ENCODE assay signal across 8 cellular contexts in genomic region chr15:69059170-69059943, GRCh38. TPM values are rescaled to one million over a fixed set of nuclear protein-coding genes. Genes with fewer than 3 reads are reported as not detected.
DNase-seq lines count a peak whose midpoint lies in the region; ATAC-seq and TF ChIP-seq lines count a peak whose summit lies in the region.

No MANE protein-coding gene starts in this region.

- H3K4me1 Mint-ChIP-seq in activated T-cell treated with anti-CD3 and anti-CD28 coated beads, Interleukin-2, amount 50 U/mL, for 4 hours (ENCODE audit: low read depth), result peaks cover 30% of the 10 kb centered on the region
- peaks cover 8% of the 10 kb centered on the region for H3K4me1 Mint-ChIP-seq in neural progenitor cell

- H3K9me3 ChIP-seq in fibroblast of lung (ENCODE audit: control insufficient read depth, insufficient read depth, low read depth, low read length), result no peaks in the 10 kb centered on the region
- H3K9me3 ChIP-seq in neural progenitor cell (ENCODE audit: low read depth), result no peaks in the 10 kb centered on the region
- no peaks in the 10 kb centered on the region for H3K9me3 ChIP-seq in stomach

- peaks cover 4% of the 10 kb centered on the region for H3K27me3 ChIP-seq in fibroblast of lung (ENCODE audit: control insufficient read depth, insufficient read depth, low read length)
- H3K27me3 ChIP-seq in neural progenitor cell, result peaks cover 8% of the 10 kb centered on the region
- peaks cover 0 to 21% (median 0%) of the 10 kb centered on the region in 3 donors for H3K27me3 ChIP-seq in stomach

- no peaks in the 10 kb centered on the region for H4K20me1 ChIP-seq in fibroblast of lung (ENCODE audit: control insufficient read depth, extremely low read depth, insufficient read depth, low read length)
- H4K20me1 ChIP-seq in neural progenitor cell (ENCODE audit: low read depth), result peaks cover 4% of the 10 kb centered on the region

- ATAC-seq in activated T-cell treated with anti-CD3 and anti-CD28 coated beads, Interleukin-2, amount 50 U/mL, for 4 hours, result peak; percentile 51 to 54
- ATAC-seq in GM21360 (IDR thresholded peaks at IDR 0.05; ENCODE audit: unreplicated experiment), result no peak

- DNase-seq in DMS 273 (lab: John Stamatoyannopoulos, UW; ENCODE audit: unreplicated experiment) (peak; percentile 97), RKO (ENCODE audit: low spot score) (peak; percentile 88), fibroblast of lung (ENCODE audit: low read depth in 2 of 2) (peak; percentile 69 to 89), neural progenitor cell (ENCODE audit: low spot score) (peak; percentile 95), stomach (peak; percentile 92)
- peak; percentile 70 for DNase-seq in activated T-cell treated with anti-CD3 and anti-CD28 coated beads, Interleukin-2, amount 50 U/mL, for 4 hours

- H3K9me3 Mint-ChIP-seq in activated T-cell treated with anti-CD3 and anti-CD28 coated beads, Interleukin-2, amount 50 U/mL, for 4 hours, result no peaks in the 10 kb centered on the region
- H3K9me3 Mint-ChIP-seq in neural progenitor cell, result no peaks in the 10 kb centered on the region

- no peak overlapping the region for H3K27ac ChIP-seq in fibroblast of lung (ENCODE audit: insufficient read depth, low read length)
- H3K27ac ChIP-seq in neural progenitor cell, result no peak overlapping the region
- no peak overlapping the region for H3K27ac ChIP-seq in stomach

- H2AFZ ChIP-seq in fibroblast of lung (ENCODE audit: low read length) (peak overlapping the region; percentile 60), neural progenitor cell (replicated peaks) (no peak overlapping the region)

- H3K4me3 Mint-ChIP-seq in activated T-cell treated with anti-CD3 and anti-CD28 coated beads, Interleukin-2, amount 50 U/mL, for 4 hours, result peak overlapping the region; percentile 31
- no peak overlapping the region for H3K4me3 Mint-ChIP-seq in neural progenitor cell

- no peaks in the 10 kb centered on the region for H3K79me2 ChIP-seq in fibroblast of lung (ENCODE audit: control insufficient read depth, insufficient read depth, low read length)
- H3K79me2 ChIP-seq in neural progenitor cell (ENCODE audit: low read depth), result no peaks in the 10 kb centered on the region

- H3K9ac ChIP-seq in fibroblast of lung (ENCODE audit: insufficient read depth, low read length), result no peak overlapping the region
- no peak overlapping the region for H3K9ac ChIP-seq in neural progenitor cell

- intact Hi-C loops in stomach (cut with DNase I; ENCODE audit: low total_unique reads), result loop anchor here (5.0 to 10.0 kb wide), 2 partner anchors 165 to 333 kb away; no protein-coding TSS in a partner anchor

- H3K36me3 Mint-ChIP-seq in activated T-cell treated with anti-CD3 and anti-CD28 coated beads, Interleukin-2, amount 50 U/mL, for 4 hours (ENCODE audit: insufficient read depth), result no peaks in the 10 kb centered on the region
- H3K36me3 Mint-ChIP-seq in neural progenitor cell, result no peaks in the 10 kb centered on the region

- no peaks in the 10 kb centered on the region for H3F3A ChIP-seq in neural progenitor cell (ENCODE audit: low read depth)

- TF ChIP-seq EP300 in stomach (IDR thresholded peaks at IDR 0.05), result no peak

- H3K4me2 ChIP-seq in fibroblast of lung (ENCODE audit: extremely low read depth, insufficient read depth, low read length), result peak overlapping the region; percentile 51
- H3K4me2 ChIP-seq in neural progenitor cell, result no peak overlapping the region

- WGBS in stomach, 5 donors, result 43 to 48% (median 47%) methylated on average over 19 of the region's 19 CpGs

- peaks cover 10% of the 10 kb centered on the region for H3K27me3 Mint-ChIP-seq in activated T-cell treated with anti-CD3 and anti-CD28 coated beads, Interleukin-2, amount 50 U/mL, for 4 hours (ENCODE audit: low read depth)
- peaks cover 9% of the 10 kb centered on the region for H3K27me3 Mint-ChIP-seq in neural progenitor cell (ENCODE audit: insufficient read depth, low read depth)

- H3K4me1 ChIP-seq in fibroblast of lung (ENCODE audit: control insufficient read depth, extremely low read depth, insufficient read depth, low read length) (peaks cover 3% of the 10 kb centered on the region), neural progenitor cell (no peaks in the 10 kb centered on the region), stomach (peaks cover 0 to 23% (median 9%) of the 10 kb centered on the region in 4 donors)

- no peak for TF ChIP-seq POLR2A in stomach (IDR thresholded peaks at IDR 0.05)

- no peaks in the 10 kb centered on the region for H3K36me3 ChIP-seq in fibroblast of lung (ENCODE audit: control insufficient read depth, insufficient read depth, low read length)
- H3K36me3 ChIP-seq in neural progenitor cell, result no peaks in the 10 kb centered on the region
- H3K36me3 ChIP-seq in stomach, result no peaks in the 10 kb centered on the region

- peak overlapping the region in 1 of 4 experiments; percentile 20 for H3K4me3 ChIP-seq in fibroblast of lung (replicated peaks in 1 of 4; ENCODE audit: control extremely low read depth in 1 of 4, insufficient read depth in 1 of 4, low read depth in 3 of 4, low read length in 4 of 4)
- H3K4me3 ChIP-seq in neural progenitor cell, result no peak overlapping the region
- no peak overlapping the region for H3K4me3 ChIP-seq in stomach

- H3K27ac Mint-ChIP-seq in neural progenitor cell, result no peak overlapping the region

- TF ChIP-seq CTCF in LNCAP (IDR thresholded peaks at IDR 0.05) (peak; percentile 84), fibroblast of lung (conservative IDR thresholded peaks at IDR 0.05 in 1 of 2, IDR thresholded peaks at IDR 0.05 in 1 of 2; ENCODE audit: low read depth in 1 of 2, low read length in 2 of 2) (peak; percentile 77 to 95), neural progenitor cell (IDR thresholded peaks at IDR 0.05) (peak; percentile 97), stomach (IDR thresholded peaks at IDR 0.05) (peak in 5 of 7 experiments; percentile 56 to 93 (median 78))

RNA-seq across cellular contexts. Expression of gene NOX5, which starts 44.9 kb away (rescaled TPM):
- not detected for total RNA-seq in activated T-cell treated with anti-CD3 and anti-CD28 coated beads, Interleukin-2, amount 50 U/mL, for 4 hours
- total RNA-seq in fibroblast of lung (under 0.01 and 0.33 TPM in 2 replicates), neural progenitor cell (ENCODE audit: low replicate concordance) (not detected in 2 replicates), stomach (under 1 TPM in 3 of 5 donors, not detected in 2; 0.14 to 0.29 (median 0.18) TPM)
- polyA plus RNA-seq in fibroblast of lung (0.17 and 0.25 TPM in 2 replicates), stomach (under 1 TPM; under 0.01 to 0.92 (median 0.18) TPM)
- 0.17 and 0.21 TPM in 2 replicates for polyA plus RNA-seq in fibroblast of lung (2012)
- polyA minus RNA-seq in fibroblast of lung (ENCODE audit: low replicate concordance), result 1.2 and 1.3 TPM in 2 replicates
